In the genomic region with DNA sequence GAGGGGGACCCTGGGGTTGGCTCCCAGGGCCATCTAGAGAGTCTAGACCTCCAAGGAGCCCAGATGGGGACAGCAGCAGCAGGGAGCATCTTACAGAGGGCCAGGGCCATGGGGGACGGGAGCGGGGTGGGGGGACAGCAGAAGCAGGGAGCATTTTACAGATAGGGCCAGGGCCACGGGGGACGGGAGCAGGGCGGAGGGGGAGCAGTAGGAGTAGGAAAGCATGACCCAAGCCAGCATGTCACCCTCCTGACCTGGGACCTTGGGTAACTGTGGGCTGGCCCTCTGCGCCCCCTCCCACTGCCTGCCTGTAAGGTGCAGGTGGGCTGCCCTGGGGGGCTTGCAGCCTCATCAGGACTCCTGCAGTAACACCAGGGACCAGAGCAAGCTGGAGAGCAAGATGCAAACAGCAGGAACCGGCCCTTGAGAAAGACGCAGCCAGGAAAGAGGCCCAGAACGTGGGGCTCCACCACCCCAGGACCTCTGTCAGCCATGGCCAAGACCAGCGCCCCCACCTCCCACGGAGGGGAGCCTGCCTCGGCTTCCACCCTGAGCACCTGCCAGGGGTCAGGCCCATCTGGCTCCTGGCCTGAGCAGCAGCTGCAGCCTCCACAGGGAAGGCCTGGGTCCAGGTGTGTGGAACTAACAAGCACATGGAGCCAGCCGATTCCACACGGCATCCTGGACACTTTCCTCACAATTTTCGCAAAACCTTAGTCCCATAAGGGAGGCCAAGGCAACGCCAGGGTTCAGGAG, we compare ENCODE assay signal across 10 cellular contexts. TPM values are rescaled to one million over a fixed set of nuclear protein-coding genes. Genes with fewer than 3 reads are reported as not detected.
DNase-seq lines count a peak whose midpoint lies in the region; ATAC-seq and TF ChIP-seq lines count a peak whose summit lies in the region.
"Had no signal": no experiment of that assay in that cellular context is flagged by ENCODE, and none has a peak within 500 bp of the region (broad histone marks: within the 10 kb centered on the region; RNA-seq: fewer than 3 reads in every experiment).

No MANE protein-coding gene starts in this region.

- in situ Hi-C loops in KBM-7 (cut with MboI; ENCODE audit: low pct_unique_long_range_greater_than_20kb, low sequenced_read_pairs), result no loop called here

- no peak overlapping the region for H2AFZ ChIP-seq in hepatocyte

- intact Hi-C loops in activated CD8-positive, alpha-beta T cell treated with anti-CD3 and anti-CD28 coated beads for 36 hours (cut with micrococcal nuclease), result no loop called here

- H3K4me2 ChIP-seq in hepatocyte, result peak overlapping the region; percentile 86

- no peak overlapping the region for H3K4me3 ChIP-seq in hepatocyte
- peak overlapping the region; percentile 14 for H3K4me3 ChIP-seq in thoracic aorta

- peaks cover 51% of the 10 kb centered on the region for H3K4me1 Mint-ChIP-seq in activated naive CD4-positive, alpha-beta T cell treated with anti-CD3 and anti-CD28 coated beads, Interleukin-2, amount 10 ng/mL, durations not matched to agents 7 days and 5 days
- peaks cover 41% of the 10 kb centered on the region for H3K4me1 Mint-ChIP-seq in activated CD8-positive, alpha-beta T cell treated with anti-CD3 and anti-CD28 coated beads for 36 hours (ENCODE audit: low read depth)

- peaks cover 30% of the 10 kb centered on the region for H3K4me1 ChIP-seq in hepatocyte (ENCODE audit: insufficient read depth)
- H3K4me1 ChIP-seq in thoracic aorta (ENCODE audit: control insufficient read depth in 1 of 2, low read depth in 2 of 2), result peaks cover 30 to 53% of the 10 kb centered on the region in 2 donors

- POLR2A ChIA-PET in activated CD8-positive, alpha-beta T cell treated with anti-CD3 and anti-CD28 coated beads for 36 hours (lab: Charles Lee), result interaction anchor here (1.1 to 2.8 kb wide), 6 partner anchors 9 to 152 kb away, joined by 3 to 16 read pairs (median 8); a partner anchor contains a TSS

- no peaks in the 10 kb centered on the region for H3K27me3 ChIP-seq in hepatocyte
- no peaks in the 10 kb centered on the region for H3K27me3 ChIP-seq in thoracic aorta (replicated peaks; ENCODE audit: insufficient read depth)
- H3K27me3 ChIP-seq: heart left ventricle had no signal

- no peaks in the 10 kb centered on the region for H3K9me2 ChIP-seq in hepatocyte (replicated peaks; ENCODE audit: insufficient read depth)

- H4K20me1 ChIP-seq in hepatocyte (ENCODE audit: insufficient read depth, poor library complexity, severe bottlenecking), result peaks cover 61% of the 10 kb centered on the region

- H3K36me3 Mint-ChIP-seq in activated naive CD4-positive, alpha-beta T cell treated with anti-CD3 and anti-CD28 coated beads, Interleukin-2, amount 10 ng/mL, durations not matched to agents 7 days and 5 days, result peaks cover 11% of the 10 kb centered on the region
- H3K36me3 Mint-ChIP-seq in activated CD8-positive, alpha-beta T cell treated with anti-CD3 and anti-CD28 coated beads for 36 hours (ENCODE audit: low read depth), result peaks cover 38% of the 10 kb centered on the region

- H3K27ac ChIP-seq in hepatocyte, result peak overlapping the region; percentile 99
- no peak overlapping the region for H3K27ac ChIP-seq in thoracic aorta

- no peak for TF ChIP-seq CTCF in activated CD8-positive, alpha-beta T cell treated with anti-CD3 and anti-CD28 coated beads for 36 hours (IDR thresholded peaks at IDR 0.05)
- TF ChIP-seq CTCF in hepatocyte (IDR thresholded peaks at IDR 0.05; ENCODE audit: poor library complexity) (no peak), thoracic aorta (IDR thresholded peaks at IDR 0.05) (no peak)

- ATAC-seq in activated CD8-positive, alpha-beta T cell treated with anti-CD3 and anti-CD28 coated beads for 36 hours, result no peak
- no peak for ATAC-seq in thoracic aorta (ENCODE audit: insufficient number of reproducible peaks, low FRiP score, low read depth)
- ATAC-seq: heart left ventricle had no signal

- DNase-seq in activated naive CD4-positive, alpha-beta T cell treated with anti-CD3 and anti-CD28 coated beads, Interleukin-2, amount 10 ng/mL, durations not matched to agents 7 days and 5 days, result no peak
- no peak for DNase-seq in activated naive CD4-positive, alpha-beta T cell treated with Interleukin-2 at 50 U/mL for 16 hours
- no peak for DNase-seq in activated CD8-positive, alpha-beta T cell treated with anti-CD3 and anti-CD28 coated beads for 36 hours
- DNase-seq in hepatocyte (ENCODE audit: low spot score) (no peak), thoracic aorta (ENCODE audit: low spot score) (no peak), KBM-7 (no peak), NCI-H345 treated with DMSO at 0.1 percent for 48 hours (lab: John Stamatoyannopoulos, UW; ENCODE audit: unreplicated experiment) (no peak), GM19240 (ENCODE audit: insufficient read length, low spot score) (no peak)
- DNase-seq: NCI-H2081 treated with DMSO at 0.1 percent for 48 hours had no signal

- H3K9me3 ChIP-seq in hepatocyte (ENCODE audit: low read depth), result no peaks in the 10 kb centered on the region
- no peaks in the 10 kb centered on the region for H3K9me3 ChIP-seq in thoracic aorta
- H3K9me3 ChIP-seq: heart left ventricle had no signal

- 90% methylated on average over 12 of the region's 16 CpGs for WGBS in hepatocyte (ENCODE audit: low lambda C conversion rate, missing lambda C conversion rate)

- peaks cover 66% of the 10 kb centered on the region for H3K79me2 ChIP-seq in hepatocyte

- H3K4me3 Mint-ChIP-seq in activated naive CD4-positive, alpha-beta T cell treated with anti-CD3 and anti-CD28 coated beads, Interleukin-2, amount 10 ng/mL, durations not matched to agents 7 days and 5 days, result peak overlapping the region; percentile 86
- peak overlapping the region; percentile 97 for H3K4me3 Mint-ChIP-seq in activated CD8-positive, alpha-beta T cell treated with anti-CD3 and anti-CD28 coated beads for 36 hours

- H3K36me3 ChIP-seq in hepatocyte (replicated peaks; ENCODE audit: insufficient read depth, low read depth), result no peaks in the 10 kb centered on the region
- peaks cover 9% of the 10 kb centered on the region for H3K36me3 ChIP-seq in thoracic aorta

- peak overlapping the region; percentile 92 for H3K27ac Mint-ChIP-seq in activated naive CD4-positive, alpha-beta T cell treated with anti-CD3 and anti-CD28 coated beads, Interleukin-2, amount 10 ng/mL, durations not matched to agents 7 days and 5 days
- peak overlapping the region; percentile 91 for H3K27ac Mint-ChIP-seq in activated CD8-positive, alpha-beta T cell treated with anti-CD3 and anti-CD28 coated beads for 36 hours

- H3K27me3 Mint-ChIP-seq in activated naive CD4-positive, alpha-beta T cell treated with anti-CD3 and anti-CD28 coated beads, Interleukin-2, amount 10 ng/mL, durations not matched to agents 7 days and 5 days, result no peaks in the 10 kb centered on the region
- H3K27me3 Mint-ChIP-seq in activated CD8-positive, alpha-beta T cell treated with anti-CD3 and anti-CD28 coated beads for 36 hours, result no peaks in the 10 kb centered on the region

- H3K9me3 Mint-ChIP-seq in activated naive CD4-positive, alpha-beta T cell treated with anti-CD3 and anti-CD28 coated beads, Interleukin-2, amount 10 ng/mL, durations not matched to agents 7 days and 5 days, result no peaks in the 10 kb centered on the region
- H3K9me3 Mint-ChIP-seq in activated CD8-positive, alpha-beta T cell treated with anti-CD3 and anti-CD28 coated beads for 36 hours, result no peaks in the 10 kb centered on the region

- CTCF ChIA-PET in activated naive CD4-positive, alpha-beta T cell treated with anti-CD3 and anti-CD28 coated beads, Interleukin-2, amount 10 ng/mL, durations not matched to agents 7 days and 5 days (lab: Charles Lee), result interaction anchor here (2.0 kb wide), 1 partner anchor 133 kb away, joined by 8 read pairs; no protein-coding TSS in a partner anchor
- CTCF ChIA-PET in activated CD8-positive, alpha-beta T cell treated with anti-CD3 and anti-CD28 coated beads for 36 hours (lab: Charles Lee), result interaction anchor here (1.1 to 2.2 kb wide), 2 partner anchors 134 to 148 kb away, joined by 4 to 8 read pairs; no protein-coding TSS in a partner anchor

RNA-seq across cellular contexts. Expression of a gene that starts 2.4 kb away (rescaled TPM):
- 10 to 100 TPM; 85.5 to 90.3 TPM for total RNA-seq in activated CD8-positive, alpha-beta T cell treated with anti-CD3 and anti-CD28 coated beads for 36 hours
- total RNA-seq in hepatocyte (22.8 and 42.6 TPM in 2 replicates), thoracic aorta (10 to 100 TPM; 65.8 to 68.5 TPM)
- polyA plus RNA-seq in hepatocyte, result 29.5 and 36.8 TPM in 2 replicates

RNA-seq across cellular contexts. Expression of a gene that starts 12.3 kb away (rescaled TPM):
- total RNA-seq in activated CD8-positive, alpha-beta T cell treated with anti-CD3 and anti-CD28 coated beads for 36 hours, result 10 to 100 TPM; 24.3 to 28.3 TPM
- total RNA-seq in hepatocyte (2.7 and 4.1 TPM in 2 replicates), thoracic aorta (not detected)
- polyA plus RNA-seq in hepatocyte, result 45.2 and 57.6 TPM in 2 replicates

RNA-seq across cellular contexts. Expression of a gene that starts 17.5 kb away (rescaled TPM):
- 1 to 10 TPM; 5.4 to 7.2 TPM for total RNA-seq in activated CD8-positive, alpha-beta T cell treated with anti-CD3 and anti-CD28 coated beads for 36 hours
- total RNA-seq in hepatocyte (1.4 and 2.2 TPM in 2 replicates), thoracic aorta (1 to 10 TPM in 1 of 2 donors, under 1 TPM in 1; 0.49 to 1.5 TPM)
- polyA plus RNA-seq in hepatocyte, result 1.5 and 2.5 TPM in 2 replicates

RNA-seq across cellular contexts. Expression of a gene that starts 19.4 kb away (rescaled TPM):
- 1 to 10 TPM; 2.8 to 3.0 TPM for total RNA-seq in activated CD8-positive, alpha-beta T cell treated with anti-CD3 and anti-CD28 coated beads for 36 hours
- total RNA-seq in hepatocyte (25.9 and 29.6 TPM in 2 replicates), thoracic aorta (10 to 100 TPM; 66.0 to 84.1 TPM)
- 37.7 and 43.8 TPM in 2 replicates for polyA plus RNA-seq in hepatocyte

RNA-seq across cellular contexts. Expression of a gene that starts 23.3 kb away (rescaled TPM):
- total RNA-seq in activated CD8-positive, alpha-beta T cell treated with anti-CD3 and anti-CD28 coated beads for 36 hours, result 10 to 100 TPM; 33.5 to 33.9 TPM
- 34.0 and 34.9 TPM in 2 replicates for total RNA-seq in hepatocyte
- 44.0 and 56.8 TPM in 2 replicates for polyA plus RNA-seq in hepatocyte
- total RNA-seq in thoracic aorta, result 10 to 100 TPM; 12.4 to 14.6 TPM
